ENCODE assay signal across 25 cellular contexts in genomic region chr9:94126844-94127243, GRCh38. TPM values are rescaled to one million over a fixed set of nuclear protein-coding genes. Genes with fewer than 3 reads are reported as not detected.
DNase-seq lines count a peak whose midpoint lies in the region; FAIRE-seq and TF ChIP-seq lines count a peak whose summit lies in the region.
"Had no signal": no experiment of that assay in that cellular context is flagged by ENCODE, and none has a peak within 500 bp of the region (broad histone marks: within the 10 kb centered on the region; RNA-seq: fewer than 3 reads in every experiment).

No MANE protein-coding gene starts in this region.

- FAIRE-seq in colon (lab: Jason Lieb, UNC): peak; percentile 60
- FAIRE-seq: A204.1, GM12891, GM19239 had no signal

- POLR2A ChIA-PET in HEK293 (lab: Yijun Ruan, JAX): no interaction called here

- peaks cover 60% of the 10 kb centered on the region for H3K9me3 Mint-ChIP-seq in mesothelial cell of epicardium

- no peak overlapping the region for H3K4me3 Mint-ChIP-seq in mesothelial cell of epicardium
- H3K4me3 Mint-ChIP-seq: CD14-positive monocyte; CD4-positive, CD25-positive, alpha-beta regulatory T cell; CD8-positive, alpha-beta memory T cell had no signal

- peaks cover 22% of the 10 kb centered on the region for H3K36me3 Mint-ChIP-seq in mesothelial cell of epicardium
- H3K36me3 Mint-ChIP-seq: CD14-positive monocyte had no signal

- TF ChIP-seq CTCF in HEK293 (tag by site-specific recombination; IDR thresholded peaks at IDR 0.05): no peak
- no peak for TF ChIP-seq CTCF in mesothelial cell of epicardium (IDR thresholded peaks at IDR 0.05; ENCODE audit: unreplicated experiment)

- H3K4me1 Mint-ChIP-seq in mesothelial cell of epicardium: no peaks in the 10 kb centered on the region
- H3K4me1 Mint-ChIP-seq: CD14-positive monocyte; CD4-positive, alpha-beta memory T cell; CD4-positive, CD25-positive, alpha-beta regulatory T cell; CD8-positive, alpha-beta memory T cell had no signal

- no peaks in the 10 kb centered on the region for H3K9me3 ChIP-seq in HEK293 (ENCODE audit: control insufficient read depth, insufficient read depth, low read depth, low read length)
- H3K9me3 ChIP-seq: BE2C had no signal

- no peak overlapping the region for H3K27ac Mint-ChIP-seq in mesothelial cell of epicardium
- H3K27ac Mint-ChIP-seq: CD14-positive monocyte; CD4-positive, alpha-beta memory T cell; CD4-positive, CD25-positive, alpha-beta regulatory T cell; CD8-positive, alpha-beta memory T cell had no signal

- CTCF ChIA-PET in HEK293 (lab: Yijun Ruan, JAX): interaction anchor here (0.5 to 1.7 kb wide), 2 partner anchors 63 to 109 kb away, joined by 4 to 6 read pairs; no protein-coding TSS in a partner anchor

- no peaks in the 10 kb centered on the region for H3K4me1 ChIP-seq in HEK293 (ENCODE audit: control insufficient read depth, insufficient read depth, low read length)
- H3K4me1 ChIP-seq: BE2C, BLaER1 had no signal

- H3K36me3 ChIP-seq in HEK293 (ENCODE audit: control insufficient read depth in 2 of 2, insufficient read depth in 1 of 2, low read length in 2 of 2): no peaks in the 10 kb centered on the region
- H3K36me3 ChIP-seq: BE2C had no signal

- H3K27ac ChIP-seq in HEK293 (ENCODE audit: extremely low read depth, low read depth, low read length): no peak overlapping the region
- H3K27ac ChIP-seq: BLaER1 had no signal

- no peak overlapping the region for H3K4me3 ChIP-seq in HEK293 (ENCODE audit: low read depth, low read length)
- H3K4me3 ChIP-seq: BLaER1 had no signal

- DNase-seq in islet precursor cell (no peak), HuH-7.5 (ENCODE audit: low spot score) (no peak), mesothelial cell of epicardium (ENCODE audit: low spot score in 2 of 2, unreplicated experiment in 2 of 2) (no peak)
- DNase-seq: 8988T; ACHN; BE2C; C1 segment of cervical spinal cord; CD4-positive, alpha-beta memory T cell; CD4-positive, CD25-positive, alpha-beta regulatory T cell; CD8-positive, alpha-beta memory T cell; COR-L47; DMS 273 treated with DMSO at 0.1 percent for 48 hours; DMS153; DMS53; DMS79; DND-41; EL; GF-D8 had no signal

- no peaks in the 10 kb centered on the region for H3K27me3 Mint-ChIP-seq in mesothelial cell of epicardium (ENCODE audit: low read depth)

TF ChIP-seq in HEK293, 187 proteins besides CTCF, POLR2A, EP300 and RAD21:
- TF ChIP-seq ZNF623 (tag by site-specific recombination; IDR thresholded peaks at IDR 0.05) (no peak), ZNF664 (tag by site-specific recombination; IDR thresholded peaks at IDR 0.05) (no peak), ZNF596 (tag by site-specific recombination; IDR thresholded peaks at IDR 0.05) (no peak), ZNF292 (tag by site-specific recombination; IDR thresholded peaks at IDR 0.05; ENCODE audit: borderline replicate concordance, low read depth) (no peak), TCF7L2 (IDR thresholded peaks at IDR 0.05; ENCODE audit: borderline replicate concordance, low read depth, low read length) (no peak), ZNF518A (tag by site-specific recombination; conservative IDR thresholded peaks at IDR 0.05; ENCODE audit: low read depth) (no peak), ZSCAN18 (tag by site-specific recombination; IDR thresholded peaks at IDR 0.05) (no peak), ZNF701 (tag by site-specific recombination; IDR thresholded peaks at IDR 0.05) (no peak), SETDB1 (IDR thresholded peaks at IDR 0.05; ENCODE audit: insufficient read length, low read length) (peak; percentile 52), ZNF133 (tag by site-specific recombination; IDR thresholded peaks at IDR 0.05) (peak; percentile 95), SP7 (tag by site-specific recombination; IDR thresholded peaks at IDR 0.05) (no peak), OVOL3 (tag by site-specific recombination; IDR thresholded peaks at IDR 0.05) (no peak), ZNF121 (tag by site-specific recombination; IDR thresholded peaks at IDR 0.05) (no peak)

RNA-seq across cellular contexts. Expression of gene PTPDC1, which starts 42.6 kb away (rescaled TPM):
- total RNA-seq in mesothelial cell of epicardium: 12.0 to 13.7 TPM (median 12.7 TPM) in 3 replicates
